ENCODE assay signal across 13 cellular contexts in genomic region chr2:46239847-46240181, GRCh38. TPM values are rescaled to one million over a fixed set of nuclear protein-coding genes. Genes with fewer than 3 reads are reported as not detected.
DNase-seq lines count a peak whose midpoint lies in the region; ATAC-seq, FAIRE-seq and TF ChIP-seq lines count a peak whose summit lies in the region.
"Had no signal": no experiment of that assay in that cellular context is flagged by ENCODE, and none has a peak within 500 bp of the region (broad histone marks: within the 10 kb centered on the region; RNA-seq: fewer than 3 reads in every experiment).

No MANE protein-coding gene starts in this region.

- H3K9me3 ChIP-seq in small intestine (ENCODE audit: control insufficient read depth, low read depth) (no peaks in the 10 kb centered on the region), body of pancreas (no peaks in the 10 kb centered on the region), breast epithelium (no peaks in the 10 kb centered on the region)
- H3K9me3 ChIP-seq: right atrium auricular region had no signal

- 82 to 88% (median 85%) methylated on average over 4 of the region's 4 CpGs for WGBS in small intestine, 3 donors
- WGBS in body of pancreas, 2 donors: 90 to 94% methylated on average over 4 of the region's 4 CpGs

- H3K27me3 ChIP-seq in small intestine (ENCODE audit: control insufficient read depth in 2 of 2, insufficient read depth in 2 of 2, low read length in 2 of 2): no peaks in the 10 kb centered on the region
- no peaks in the 10 kb centered on the region for H3K27me3 ChIP-seq in body of pancreas
- H3K27me3 ChIP-seq in breast epithelium: no peaks in the 10 kb centered on the region
- H3K27me3 ChIP-seq: right atrium auricular region had no signal

- no peak for TF ChIP-seq CTCF in body of pancreas (IDR thresholded peaks at IDR 0.05)
- no peak for TF ChIP-seq CTCF in breast epithelium (IDR thresholded peaks at IDR 0.05)

- H3K27ac ChIP-seq in small intestine (ENCODE audit: low read depth in 1 of 2, low read length in 1 of 2): peak overlapping the region in 1 of 2 donors; percentile 41
- H3K27ac ChIP-seq in body of pancreas: no peak overlapping the region
- no peak overlapping the region for H3K27ac ChIP-seq in breast epithelium
- H3K27ac ChIP-seq: right atrium auricular region had no signal

- no peak for ATAC-seq in body of pancreas

- intact Hi-C loops in body of pancreas (cut with DNase I) (no loop called here), breast epithelium (cut with DNase I; ENCODE audit: low total_unique reads) (no loop called here)

- DNase-seq in GM12892 (ENCODE audit: insufficient read length) (no peak), activated T-cell treated with anti-CD3 and anti-CD28 coated beads for 24 hours (ENCODE audit: low read depth) (peak; percentile 53), small intestine (peak; percentile 63), body of pancreas (no peak), breast epithelium (ENCODE audit: low spot score in 2 of 2) (no peak), HCEC 1CT (no peak), anterior cingulate cortex (lab: John Stamatoyannopoulos, UW) (no peak)
- peak; percentile 82 for DNase-seq in Jurkat, Clone E6-1 (ENCODE audit: low read depth, low spot score)
- DNase-seq: kidney, NCI-H446 had no signal

- TF ChIP-seq POLR2A in GM12892 (IDR thresholded peaks at IDR 0.05; ENCODE audit: low read depth, low read length) (no peak), body of pancreas (IDR thresholded peaks at IDR 0.05) (no peak), breast epithelium (IDR thresholded peaks at IDR 0.05) (no peak)

- FAIRE-seq in GM12892 (lab: Jason Lieb, UNC) (peak; percentile 67), small intestine (lab: Jason Lieb, UNC) (no peak)
- FAIRE-seq: endothelial cell of umbilical vein, kidney, TTC549 had no signal

- no peak overlapping the region for H3K4me3 ChIP-seq in Jurkat, Clone E6-1 (ENCODE audit: low read length)
- H3K4me3 ChIP-seq in small intestine (ENCODE audit: low read depth in 1 of 2, low read length in 2 of 2) (no peak overlapping the region), body of pancreas (no peak overlapping the region), breast epithelium (no peak overlapping the region)
- H3K4me3 ChIP-seq: right atrium auricular region had no signal

- H3K36me3 ChIP-seq in small intestine (ENCODE audit: control insufficient read depth in 2 of 2, insufficient read depth in 2 of 2, low read length in 2 of 2) (no peaks in the 10 kb centered on the region), body of pancreas (replicated peaks in 1 of 2; ENCODE audit: insufficient read depth in 1 of 2, low read depth in 2 of 2) (no peaks in the 10 kb centered on the region), breast epithelium (no peaks in the 10 kb centered on the region)
- H3K36me3 ChIP-seq: right atrium auricular region had no signal

- H3K4me1 ChIP-seq in small intestine (ENCODE audit: control insufficient read depth in 2 of 2, insufficient read depth in 1 of 2, low read depth in 1 of 2, low read length in 1 of 2): no peaks in the 10 kb centered on the region
- H3K4me1 ChIP-seq in body of pancreas: no peaks in the 10 kb centered on the region
- H3K4me1 ChIP-seq in breast epithelium: no peaks in the 10 kb centered on the region
- H3K4me1 ChIP-seq: right atrium auricular region had no signal

RNA-seq across cellular contexts. Expression of gene EPAS1, which starts 57.4 kb away (rescaled TPM):
- 0.11 TPM for polyA plus RNA-seq in GM12892 (2012; ENCODE audit: missing spikeins)
- polyA plus RNA-seq in Jurkat, Clone E6-1 (2012; ENCODE audit: insufficient read depth, insufficient read length): 2.5 TPM
- 100 to 1,000 TPM in 1 of 3 donors, 10 to 100 TPM in 2; 63.0 to 106 (median 65.3) TPM for polyA plus RNA-seq in small intestine
- 100 to 1,000 TPM in 1 of 2 donors, 10 to 100 TPM in 1; 58.4 to 162 TPM for total RNA-seq in body of pancreas
- total RNA-seq in breast epithelium: 100 to 1,000 TPM in 2 of 3 donors, 10 to 100 TPM in 1; 92.5 to 274 (median 229) TPM

Comparison
In these comparisons a context has a peak if more than half of its experiments do, and no peak if none do; other contexts are left out.
1. DNase-seq: peak in Jurkat, Clone E6-1 (single experiment), activated T-cell treated with anti-CD3 and anti-CD28 coated beads for 24 hours (single experiment) and small intestine (single experiment); none in GM12892 (single experiment), body of pancreas (0 of 4), breast epithelium (0 of 2), HCEC 1CT (single experiment) and anterior cingulate cortex (0 of 58).